Comparison of ENCODE assay signal across 10 cellular contexts in the genomic region with DNA sequence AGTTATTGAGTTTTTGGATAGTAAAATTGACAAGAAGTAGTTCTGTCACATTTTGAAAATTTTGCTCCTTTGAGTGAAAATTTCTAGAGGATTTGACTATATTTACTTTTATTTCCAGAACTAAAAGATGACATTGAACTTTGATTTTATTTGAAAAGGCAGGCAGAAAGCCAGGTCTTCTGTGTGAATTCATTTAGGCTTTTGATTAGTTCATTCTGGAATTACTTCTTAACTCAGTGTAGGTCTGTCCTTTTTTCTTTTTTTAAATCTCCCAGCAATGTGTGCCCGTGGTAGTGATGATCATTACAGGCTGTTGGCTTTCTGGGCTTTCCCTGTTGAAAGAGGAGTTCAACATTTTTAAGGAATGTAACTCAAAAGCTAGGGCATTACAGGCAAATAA.
"Had no signal": no experiment of that assay in that cellular context is flagged by ENCODE, and none has a peak within 500 bp of the region (broad histone marks: within the 10 kb centered on the region; RNA-seq: fewer than 3 reads in every experiment).

No MANE protein-coding gene starts in this region.

- H3K9me3 ChIP-seq: esophagus squamous epithelium, stomach, thoracic aorta, vagina had no signal

- H3K27me3 ChIP-seq: esophagus squamous epithelium, stomach, vagina had no signal

- H3K27ac ChIP-seq: thoracic aorta, vagina had no signal

- H3K4me3 ChIP-seq: esophagus squamous epithelium, stomach, thoracic aorta, vagina had no signal

- DNase-seq: activated effector memory CD4-positive, alpha-beta T cell treated with Interleukin-2 at 50 U/mL for 16 hours; esophagus squamous epithelium; foreskin fibroblast; midbrain; stimulated activated CD4-positive, alpha-beta T cell treated with anti-CD3 and anti-CD28 coated beads, Interleukin-12 subunit alpha, Interleukin-12 subunit beta, amount 100 ng/mL, for 4 hours; T-helper 2 cell had no signal

- ATAC-seq: sciatic nerve had no signal
